Comparison of ENCODE assay signal across 12 cellular contexts in genomic region chr3:127698264-127699097, GRCh38. TPM values are rescaled to one million over a fixed set of nuclear protein-coding genes. Genes with fewer than 3 reads are reported as not detected.
DNase-seq lines count a peak whose midpoint lies in the region; ATAC-seq and TF ChIP-seq lines count a peak whose summit lies in the region.
"Had no signal": no experiment of that assay in that cellular context is flagged by ENCODE, and none has a peak within 500 bp of the region (broad histone marks: within the 10 kb centered on the region; RNA-seq: fewer than 3 reads in every experiment).

No MANE protein-coding gene starts in this region.

- H3K79me2 ChIP-seq in hepatocyte = no peaks in the 10 kb centered on the region

- no peak for TF ChIP-seq POLR2A in adrenal gland (IDR thresholded peaks at IDR 0.05)
- TF ChIP-seq POLR2A in gastrocnemius medialis (IDR thresholded peaks at IDR 0.05) = no peak

- ATAC-seq in gastrocnemius medialis = no peak
- no peak for ATAC-seq in GM18868 (IDR thresholded peaks at IDR 0.05; ENCODE audit: unreplicated experiment)
- no peak for ATAC-seq in T-helper 17 cell

- H3K27me3 Mint-ChIP-seq in T-helper 17 cell = peaks cover 6% of the 10 kb centered on the region

- H3K4me2 ChIP-seq in hepatocyte = no peak overlapping the region

- H3K36me3 ChIP-seq in BE2C = no peaks in the 10 kb centered on the region
- no peaks in the 10 kb centered on the region for H3K36me3 ChIP-seq in adrenal gland (replicated peaks in 1 of 2)
- H3K36me3 ChIP-seq in hepatocyte (replicated peaks; ENCODE audit: insufficient read depth, low read depth) = no peaks in the 10 kb centered on the region
- no peaks in the 10 kb centered on the region for H3K36me3 ChIP-seq in gastrocnemius medialis

- H3K27ac Mint-ChIP-seq in T-helper 17 cell = no peak overlapping the region

- peaks cover 1% of the 10 kb centered on the region for H3K4me1 Mint-ChIP-seq in T-helper 17 cell

- intact Hi-C loops in adrenal gland (cut with DNase I) = loop anchor here in 1 of 2 donors (10.0 kb wide), 1 partner anchor 126 kb away; the partner anchor contains the start of gene MGLL
- intact Hi-C loops in gastrocnemius medialis (cut with DNase I; ENCODE audit: low total_unique reads) = loop anchor here (5.0 kb wide), 1 partner anchor 64 kb away; no protein-coding TSS in a partner anchor

- 74 to 86% (median 80%) methylated on average over 7 to 8 of the region's 8 CpGs for WGBS in adrenal gland, 4 donors
- WGBS in hepatocyte (ENCODE audit: low lambda C conversion rate, missing lambda C conversion rate) = 88% methylated on average over 8 of the region's 8 CpGs

- DNase-seq in BE2C (peak; percentile 2), adrenal gland (peak in 1 of 7 donors; percentile 22), hepatocyte (ENCODE audit: low spot score) (no peak), gastrocnemius medialis (no peak), AML-193 (lab: John Stamatoyannopoulos, UW) (no peak), GM19240 (ENCODE audit: insufficient read length, low spot score) (no peak), T-helper 17 cell (no peak)
- DNase-seq: activated T-cell treated with anti-CD3 and anti-CD28 coated beads for 4 hours; stimulated activated CD8-positive, alpha-beta memory T cell treated with anti-CD3 and anti-CD28 coated beads, Interleukin-4, amount 100 ng/mL, for 48 hours; T1000 had no signal

- H3K4me3 Mint-ChIP-seq in T-helper 17 cell = no peak overlapping the region

- H3K27ac ChIP-seq in adrenal gland (peak overlapping the region in 4 of 5 donors; percentile 81 to 93 (median 88)), hepatocyte (peak overlapping the region; percentile 88), gastrocnemius medialis (peak overlapping the region; percentile 88 to 96 (median 92))

- H3K27me3 ChIP-seq in BE2C = no peaks in the 10 kb centered on the region
- no peaks in the 10 kb centered on the region for H3K27me3 ChIP-seq in adrenal gland
- no peaks in the 10 kb centered on the region for H3K27me3 ChIP-seq in hepatocyte
- no peaks in the 10 kb centered on the region for H3K27me3 ChIP-seq in gastrocnemius medialis

- no peaks in the 10 kb centered on the region for H4K20me1 ChIP-seq in hepatocyte (ENCODE audit: insufficient read depth, poor library complexity, severe bottlenecking)

- H3K4me3 ChIP-seq in BE2C (ENCODE audit: low read depth, low read length) (no peak overlapping the region; the same call in 1 of the 2 replicates), adrenal gland (no peak overlapping the region), hepatocyte (no peak overlapping the region), gastrocnemius medialis (peak overlapping the region in 3 of 4 donors; percentile 48 to 70 (median 51))

- no peak overlapping the region for H2AFZ ChIP-seq in hepatocyte

- H3K36me3 Mint-ChIP-seq in T-helper 17 cell (ENCODE audit: low read depth) = no peaks in the 10 kb centered on the region
- H3K36me3 Mint-ChIP-seq: CD8-positive, alpha-beta memory T cell had no signal

- H3K9me3 ChIP-seq in BE2C (no peaks in the 10 kb centered on the region), adrenal gland (replicated peaks in 1 of 3) (no peaks in the 10 kb centered on the region), hepatocyte (ENCODE audit: low read depth) (no peaks in the 10 kb centered on the region), gastrocnemius medialis (no peaks in the 10 kb centered on the region), T-helper 17 cell (ENCODE audit: control insufficient read depth, low read length, poor library complexity, severe bottlenecking) (no peaks in the 10 kb centered on the region)

- H3K4me1 ChIP-seq in BE2C (peaks cover 16% of the 10 kb centered on the region), adrenal gland (replicated peaks in 1 of 2) (peaks cover 56 to 66% of the 10 kb centered on the region in 2 donors), hepatocyte (ENCODE audit: insufficient read depth) (peaks cover 20% of the 10 kb centered on the region), gastrocnemius medialis (peaks cover 62 to 79% of the 10 kb centered on the region in 2 donors)

- in situ Hi-C loops in gastrocnemius medialis (cut with MboI; ENCODE audit: low sequenced_read_pairs in 4 of 4) = no loop called here

- no peaks in the 10 kb centered on the region for H3K9me2 ChIP-seq in hepatocyte (replicated peaks; ENCODE audit: insufficient read depth)

- TF ChIP-seq CTCF in BE2C (IDR thresholded peaks at IDR 0.05; ENCODE audit: low read depth, low read length) (no peak), adrenal gland (IDR thresholded peaks at IDR 0.05) (no peak), hepatocyte (IDR thresholded peaks at IDR 0.05; ENCODE audit: poor library complexity) (no peak), gastrocnemius medialis (IDR thresholded peaks at IDR 0.05 in 4 of 5, conservative IDR thresholded peaks at IDR 0.05 in 1 of 5) (no peak)

RNA-seq across cellular contexts. Expression of gene ABTB1, which starts 25.7 kb away (rescaled TPM):
- 4.2 TPM for polyA plus RNA-seq in BE2C (2012; ENCODE audit: insufficient read depth, insufficient read length, low read depth)
- total RNA-seq in adrenal gland = 10 to 100 TPM; 13.0 to 68.0 (median 32.2) TPM
- polyA plus RNA-seq in adrenal gland = 10 to 100 TPM in 2 of 3 donors, 1 to 10 TPM in 1; 2.8 to 96.0 (median 62.1) TPM
- total RNA-seq in hepatocyte = 4.7 and 8.7 TPM in 2 replicates
- polyA plus RNA-seq in hepatocyte = 13.8 and 23.8 TPM in 2 replicates
- 10 to 100 TPM; 22.9 to 37.5 (median 30.1) TPM for total RNA-seq in gastrocnemius medialis
- 10 to 100 TPM; 88.6 to 95.2 TPM for total RNA-seq in T-helper 17 cell

Comparison
In these comparisons a context has a peak if more than half of its experiments do, and no peak if none do; other contexts are left out.
1. H3K4me3 ChIP-seq: peak in gastrocnemius medialis (3 of 4); none in BE2C (single experiment), adrenal gland (0 of 4) and hepatocyte (single experiment).
2. Peak in every context shown above with its lines, with median percentiles within 50 percentile points of each other: H3K27ac ChIP-seq.